8 cellular contexts compared by ENCODE assay signal in genomic region chrX:135973548-135974278, GRCh38. TPM values are rescaled to one million over a fixed set of nuclear protein-coding genes. Genes with fewer than 3 reads are reported as not detected.
DNase-seq lines count a peak whose midpoint lies in the region; ATAC-seq and TF ChIP-seq lines count a peak whose summit lies in the region.

MMGT1 (minus strand) TSS chrX:135973988; CDS start chrX:135973675, 313 bp downstream.

- DNase-seq in BJ (ENCODE audit: low read depth) (no peak), NCI-H748 (lab: John Stamatoyannopoulos, UW; ENCODE audit: unreplicated experiment) (peak; percentile 90), left lung (peak; percentile 90 to 93)
- DNase-seq in activated CD4-positive, alpha-beta T cell treated with anti-CD3 and anti-CD28 coated beads, Interleukin-2, amount 50 U/mL, for 24 hours (ENCODE audit: low read depth in 1 of 2, low spot score in 1 of 2): peak; percentile 60 to 69
- peak; percentile 71 for DNase-seq in stimulated activated CD4-positive, alpha-beta T cell treated with anti-CD3 and anti-CD28 coated beads, Interleukin-2, amount 100 ng/mL, for 4 hours (ENCODE audit: low read depth)

- no peaks in the 10 kb centered on the region for H3K27me3 Mint-ChIP-seq in dendritic cell treated with granulocyte-macrophage colony-stimulating factor and Interleukin-4, amounts not matched to agents 40 ng/mL and 50 ng/mL, for 4 days

- no peaks in the 10 kb centered on the region for H3K9me3 ChIP-seq in left lung

- peak within 1 kb of the TSS; percentile 98 for H3K4me3 Mint-ChIP-seq in dendritic cell treated with granulocyte-macrophage colony-stimulating factor and Interleukin-4, amounts not matched to agents 40 ng/mL and 50 ng/mL, for 4 days

- H3K4me1 ChIP-seq in left lung: peaks cover 0 to 16% of the 10 kb centered on the region in 2 donors

- TF ChIP-seq CTCF in BJ (IDR thresholded peaks at IDR 0.05; ENCODE audit: insufficient read depth, low read depth, low read length) (no peak), left lung (IDR thresholded peaks at IDR 0.05) (no peak)

- H3K27ac Mint-ChIP-seq in dendritic cell treated with granulocyte-macrophage colony-stimulating factor and Interleukin-4, amounts not matched to agents 40 ng/mL and 50 ng/mL, for 4 days: peak within 1 kb of the TSS; percentile 100

- CTCF ChIA-PET in BJ (lab: Yijun Ruan, JAX): interaction anchor here (0.6 kb wide), 3 partner anchors 26 to 769 kb away, joined by 3 read pairs; no protein-coding TSS in a partner anchor

- ATAC-seq in GM19351 (IDR thresholded peaks at IDR 0.05; ENCODE audit: unreplicated experiment) (peak; percentile 78), HG03520 (IDR thresholded peaks at IDR 0.05; ENCODE audit: unreplicated experiment) (peak; percentile 72), left lung (peak; percentile 91)

- H3K4me3 ChIP-seq in BJ (ENCODE audit: low read depth, low read length) (peak within 1 kb of the TSS; percentile 86), left lung (peak within 1 kb of the TSS; percentile 54 to 64)

- POLR2A ChIA-PET in BJ (lab: Charles Lee): no interaction called here

- intact Hi-C loops in dendritic cell treated with granulocyte-macrophage colony-stimulating factor and Interleukin-4, amounts not matched to agents 40 ng/mL and 50 ng/mL, for 4 days (cut with micrococcal nuclease): loop anchor here (1.0 to 5.0 kb wide), 2 partner anchors 9 to 524 kb away; partner anchors contain the start of gene HTATSF1
- intact Hi-C loops in left lung (cut with DNase I): no loop called here

- peaks cover 21% of the 10 kb centered on the region for H3K36me3 Mint-ChIP-seq in dendritic cell treated with granulocyte-macrophage colony-stimulating factor and Interleukin-4, amounts not matched to agents 40 ng/mL and 50 ng/mL, for 4 days (ENCODE audit: low read depth)

- H3K27me3 ChIP-seq in BJ (ENCODE audit: control insufficient read depth, insufficient read depth, low read length): no peaks in the 10 kb centered on the region
- H3K27me3 ChIP-seq in left lung: no peaks in the 10 kb centered on the region

- H3K9me3 Mint-ChIP-seq in dendritic cell treated with granulocyte-macrophage colony-stimulating factor and Interleukin-4, amounts not matched to agents 40 ng/mL and 50 ng/mL, for 4 days: no peaks in the 10 kb centered on the region

- H3K4me1 Mint-ChIP-seq in dendritic cell treated with granulocyte-macrophage colony-stimulating factor and Interleukin-4, amounts not matched to agents 40 ng/mL and 50 ng/mL, for 4 days (ENCODE audit: low read depth): peaks cover 16% of the 10 kb centered on the region

- H3K27ac ChIP-seq in left lung: peak within 1 kb of the TSS; percentile 83 to 92

- H3K36me3 ChIP-seq in BJ (ENCODE audit: control insufficient read depth, insufficient read depth, low read length) (no peaks in the 10 kb centered on the region), left lung (no peaks in the 10 kb centered on the region)

RNA-seq across cellular contexts. Expression of gene MMGT1, which starts in this region (rescaled TPM):
- polyA plus RNA-seq in BJ (2011; rRNA removed): 9.8 and 21.1 TPM in 2 replicates
- 11.2 and 13.2 TPM in 2 replicates for polyA minus RNA-seq in BJ (2011; rRNA and poly(A)+ RNA removed)
- total RNA-seq in left lung: 10 to 100 TPM; 28.0 to 30.5 TPM
